ENCODE assay signal across 9 cellular contexts in genomic region chr4:10018818-10019438, GRCh38. TPM values are rescaled to one million over a fixed set of nuclear protein-coding genes. Genes with fewer than 3 reads are reported as not detected.
A peak's percentile ranks its signal among the peaks of the same experiment; 100 is the strongest.
DNase-seq lines count a peak whose midpoint lies in the region; ATAC-seq, FAIRE-seq and TF ChIP-seq lines count a peak whose summit lies in the region.
"Had no signal": no experiment of that assay in that cellular context is flagged by ENCODE, and none has a peak within 500 bp of the region (broad histone marks: within the 10 kb centered on the region; RNA-seq: fewer than 3 reads in every experiment).

No MANE protein-coding gene starts in this region.

- peak; percentile 94 for ATAC-seq in HG03439 (IDR thresholded peaks at IDR 0.05; ENCODE audit: unreplicated experiment)
- ATAC-seq in activated CD8-positive, alpha-beta memory T cell treated with anti-CD3 and anti-CD28 coated beads, Interleukin-2, amount 10 ng/mL, durations not matched to agents 7 days and 5 days = peak; percentile 100

- TF ChIP-seq RAD21 in H1 (IDR thresholded peaks at IDR 0.05 in 1 of 2, conservative IDR thresholded peaks at IDR 0.05 in 1 of 2; ENCODE audit: low read depth in 2 of 2, low read length in 2 of 2) = peak; percentile 91 to 96

- TF ChIP-seq POLR2A in GM19193 (IDR thresholded peaks at IDR 0.05; ENCODE audit: extremely low read depth, insufficient read depth, insufficient read length) = peak; percentile 79
- TF ChIP-seq POLR2A in H1 (IDR thresholded peaks at IDR 0.05; ENCODE audit: control extremely low read depth in 1 of 2, low read depth in 2 of 2, low read length in 2 of 2) = no peak; a peak in 1 of 3 replicates

- WGBS in H1 (ENCODE audit: extremely low coverage in 1 of 2, insufficient coverage in 1 of 2, insufficient read length in 1 of 2, insufficient replicate concordance in 2 of 2, low coverage in 1 of 2, low lambda C conversion rate in 2 of 2, missing lambda C conversion rate in 1 of 2), 2 experiments = 8% methylated on average over 38 of the region's 51 CpGs; no CpG with 5 or more reads in 1 of the 2 experiments
- 6% methylated on average over 51 of the region's 51 CpGs for WGBS in mesenchymal stem cell

- H4K20me1 ChIP-seq in BLaER1 (no peaks in the 10 kb centered on the region), H1 (replicated peaks in 1 of 2; ENCODE audit: control insufficient read depth in 1 of 2, insufficient read depth in 2 of 2, low read length in 2 of 2) (no peaks in the 10 kb centered on the region)

- peak in 2 of 3 experiments; percentile 96 to 100; a peak in 3 of 4 replicates for TF ChIP-seq CTCF in H1 (IDR thresholded peaks at IDR 0.05; ENCODE audit: control extremely low read depth in 1 of 3, insufficient read depth in 1 of 3, low read depth in 1 of 3, low read length in 3 of 3)

- H2BK120ac ChIP-seq in H1 (replicated peaks; ENCODE audit: low read depth, low read length) (no peak overlapping the region), mesenchymal stem cell (ENCODE audit: low read depth, low read length) (no peak overlapping the region)

- H3K4me2 ChIP-seq in BLaER1 = peak overlapping the region; percentile 89
- H3K4me2 ChIP-seq in H1 (ENCODE audit: insufficient read depth in 1 of 2, low read depth in 2 of 2, low read length in 2 of 2) = peak overlapping the region; percentile 55 to 83
- H3K4me2 ChIP-seq in mesenchymal stem cell (ENCODE audit: low read length, poor library complexity, severe bottlenecking) = peak overlapping the region; percentile 48

- H2BK5ac ChIP-seq in H1 (ENCODE audit: low read depth, low read length) = no peak overlapping the region
- no peak overlapping the region for H2BK5ac ChIP-seq in mesenchymal stem cell (ENCODE audit: low read depth, low read length, poor library complexity, severe bottlenecking)

- H3K23me2 ChIP-seq in H1 (ENCODE audit: low read depth, low read length) = peaks cover 6% of the 10 kb centered on the region; the same call in 1 of the 2 replicates

- H3K9ac ChIP-seq in BLaER1 = peak overlapping the region; percentile 80
- H3K9ac ChIP-seq in H1 (replicated peaks in 1 of 4; ENCODE audit: extremely low read depth in 1 of 4, low read depth in 3 of 4, low read length in 3 of 4) = peak overlapping the region in 2 of 4 experiments; percentile 65 to 68; a peak in 4 of 7 replicates
- peak overlapping the region; percentile 88 for H3K9ac ChIP-seq in mesenchymal stem cell (ENCODE audit: low read length)

- no peak for FAIRE-seq in H1 (lab: Jason Lieb, UNC)
- FAIRE-seq: colon had no signal

- H3K27me3 ChIP-seq in BLaER1 (no peaks in the 10 kb centered on the region), H1 (replicated peaks in 1 of 4; ENCODE audit: control insufficient read depth in 3 of 4, extremely low read depth in 1 of 4, insufficient read depth in 3 of 4, low read length in 3 of 4) (peaks cover 0 to 12% (median 6%) of the 10 kb centered on the region in 4 experiments; a peak in 4 of 7 replicates), mesenchymal stem cell (ENCODE audit: control insufficient read depth in 1 of 2, insufficient read depth in 1 of 2, low read length in 2 of 2) (peaks cover 0 to 22% of the 10 kb centered on the region in 2 experiments)

- peaks cover 30% of the 10 kb centered on the region for H3K4me1 Mint-ChIP-seq in activated CD8-positive, alpha-beta memory T cell treated with anti-CD3 and anti-CD28 coated beads, Interleukin-2, amount 10 ng/mL, durations not matched to agents 7 days and 5 days

- H3K9me3 ChIP-seq in BLaER1 = no peaks in the 10 kb centered on the region
- no peaks in the 10 kb centered on the region for H3K9me3 ChIP-seq in H1 (ENCODE audit: insufficient read depth in 2 of 2, low read depth in 1 of 2, low read length in 1 of 2)
- no peaks in the 10 kb centered on the region for H3K9me3 ChIP-seq in mesenchymal stem cell (ENCODE audit: control insufficient read depth, low read length)

- H2AFZ ChIP-seq in H1 (ENCODE audit: low read length) = peak overlapping the region; percentile 89
- H2AFZ ChIP-seq in mesenchymal stem cell (ENCODE audit: low read depth, low read length) = peak overlapping the region; percentile 80

- TF ChIP-seq EP300 in H1 (IDR thresholded peaks at IDR 0.05; ENCODE audit: borderline replicate concordance in 1 of 2, low read depth in 2 of 2, low read length in 2 of 2) = no peak

- H3K9me3 Mint-ChIP-seq in activated CD8-positive, alpha-beta memory T cell treated with anti-CD3 and anti-CD28 coated beads, Interleukin-2, amount 10 ng/mL, durations not matched to agents 7 days and 5 days (ENCODE audit: low read depth) = no peaks in the 10 kb centered on the region

- no peaks in the 10 kb centered on the region for H3K79me2 ChIP-seq in H1 (ENCODE audit: control insufficient read depth in 1 of 2, insufficient read depth in 2 of 2, low read length in 2 of 2)

- 0 out of 2 replicates have a peak, but pooled peaks cover 2% of the 10 kb centered on the region for H3K79me1 ChIP-seq in H1 (ENCODE audit: low read depth, low read length)
- H3K79me1 ChIP-seq in mesenchymal stem cell (replicated peaks; ENCODE audit: low read length, poor library complexity, severe bottlenecking) = no peaks in the 10 kb centered on the region

- peak overlapping the region; percentile 91 for H3K27ac Mint-ChIP-seq in activated CD8-positive, alpha-beta memory T cell treated with anti-CD3 and anti-CD28 coated beads, Interleukin-2, amount 10 ng/mL, durations not matched to agents 7 days and 5 days

- no peaks in the 10 kb centered on the region for H3K27me3 Mint-ChIP-seq in activated CD8-positive, alpha-beta memory T cell treated with anti-CD3 and anti-CD28 coated beads, Interleukin-2, amount 10 ng/mL, durations not matched to agents 7 days and 5 days

- no peak overlapping the region for H2BK20ac ChIP-seq in H1 (ENCODE audit: low read length)

- DNase-seq in NCI-H82 treated with DMSO at 0.1 percent for 48 hours (lab: John Stamatoyannopoulos, UW; ENCODE audit: unreplicated experiment) = peak; percentile 31
- DNase-seq in activated CD8-positive, alpha-beta memory T cell treated with anti-CD3 and anti-CD28 coated beads, Interleukin-2, amount 10 ng/mL, durations not matched to agents 7 days and 5 days = peak; percentile 96
- DNase-seq in H1 (ENCODE audit: low read depth in 1 of 2, low spot score in 2 of 2) = peak; percentile 79 to 99
- DNase-seq in mesenchymal stem cell = peak; percentile 77
- DNase-seq in stimulated activated CD8-positive, alpha-beta memory T cell treated with anti-CD3 and anti-CD28 coated beads, Interleukin-12 subunit alpha, Interleukin-12 subunit beta, amount 100 ng/mL, for 24 hours (ENCODE audit: extremely low read depth) = peak; percentile 64

- H4K8ac ChIP-seq in H1 (ENCODE audit: extremely low read depth, insufficient read depth, low read length) (peak overlapping the region; percentile 94; the same call in 1 of the 2 replicates), mesenchymal stem cell (ENCODE audit: low read length) (peak overlapping the region; percentile 80)

- H2BK15ac ChIP-seq in H1 (ENCODE audit: low read length) (no peak overlapping the region), mesenchymal stem cell (ENCODE audit: low read depth, poor library complexity, severe bottlenecking) (peak overlapping the region; percentile 4)

- H3K14ac ChIP-seq in H1 (ENCODE audit: insufficient read length) (no peak overlapping the region), mesenchymal stem cell (ENCODE audit: low read length in 2 of 2) (peak overlapping the region in 1 of 2 experiments; percentile 5)

- CTCF ChIA-PET in activated CD8-positive, alpha-beta memory T cell treated with anti-CD3 and anti-CD28 coated beads, Interleukin-2, amount 10 ng/mL, durations not matched to agents 7 days and 5 days (lab: Charles Lee) = interaction anchor here (0.6 to 1.6 kb wide), 13 partner anchors 9 to 316 kb away, joined by 3 to 7 read pairs (median 4); no protein-coding TSS in a partner anchor
- CTCF ChIA-PET in H1 (lab: Charles Lee; ENCODE audit: partially characterized antibody) = interaction anchor here (0.6 to 9.1 kb wide), 11 partner anchors 10 to 1572 kb away, joined by 3 to 211 read pairs (median 5); no protein-coding TSS in a partner anchor

- H3K27ac ChIP-seq in BLaER1 (peak overlapping the region; percentile 86), H1 (ENCODE audit: low read depth, low read length) (peak overlapping the region; percentile 51; the same call in 1 of the 2 replicates), mesenchymal stem cell (ENCODE audit: low read length, poor library complexity, severe bottlenecking) (peak overlapping the region; percentile 13)

- H4K5ac ChIP-seq in H1 (ENCODE audit: insufficient read length, low read depth, low read length) = no peak overlapping the region

- no peak overlapping the region for H2AK5ac ChIP-seq in H1 (ENCODE audit: low read depth, low read length)
- no peak overlapping the region for H2AK5ac ChIP-seq in mesenchymal stem cell (ENCODE audit: low read length, severe bottlenecking)

- H3K36me3 ChIP-seq in BLaER1 = no peaks in the 10 kb centered on the region
- no peaks in the 10 kb centered on the region for H3K36me3 ChIP-seq in H1 (ENCODE audit: control insufficient read depth in 2 of 4, insufficient read depth in 4 of 4, low read length in 3 of 4)
- no peaks in the 10 kb centered on the region for H3K36me3 ChIP-seq in mesenchymal stem cell (ENCODE audit: control insufficient read depth in 1 of 2, insufficient read depth in 2 of 2, low read depth in 1 of 2, low read length in 2 of 2)

- peak overlapping the region; percentile 12; the same call in 1 of the 2 replicates for H2BK12ac ChIP-seq in H1 (ENCODE audit: low read depth, low read length)
- peak overlapping the region in 1 of 2 experiments; percentile 15 for H2BK12ac ChIP-seq in mesenchymal stem cell (ENCODE audit: low read length in 2 of 2)

- H3K18ac ChIP-seq in H1 (ENCODE audit: extremely low read depth, low read length) = peak overlapping the region; percentile 93
- H3K18ac ChIP-seq in mesenchymal stem cell (ENCODE audit: low read depth in 1 of 2, low read length in 2 of 2) = peak overlapping the region in 1 of 2 experiments; percentile 61

- H3K4me3 ChIP-seq in BLaER1 (peak overlapping the region; percentile 62), H1 (ENCODE audit: extremely low read depth in 1 of 4, insufficient read depth in 2 of 4, low read depth in 3 of 4, low read length in 4 of 4) (peak overlapping the region; percentile 25 to 61 (median 48); a peak in 7 of 8 replicates), mesenchymal stem cell (ENCODE audit: insufficient read depth in 1 of 2, low read depth in 1 of 2, low read length in 2 of 2) (peak overlapping the region; percentile 39 to 81)

- H3K56ac ChIP-seq in H1 (replicated peaks; ENCODE audit: insufficient read length, low read depth, low read length) = no peak overlapping the region

- H3K4me1 ChIP-seq in BLaER1 = peaks cover 82% of the 10 kb centered on the region
- H3K4me1 ChIP-seq in H1 (replicated peaks in 1 of 4; ENCODE audit: control insufficient read depth in 3 of 4, insufficient read depth in 4 of 4, low read length in 3 of 4) = peaks cover 0 to 12% (median 4%) of the 10 kb centered on the region in 4 experiments; a peak in 5 of 7 replicates
- peaks cover 25% of the 10 kb centered on the region for H3K4me1 ChIP-seq in mesenchymal stem cell (ENCODE audit: control insufficient read depth, insufficient read depth, low read depth, low read length)

- no peak overlapping the region for H3K4ac ChIP-seq in H1 (replicated peaks; ENCODE audit: insufficient read length, low read depth, low read length)
- no peak overlapping the region for H3K4ac ChIP-seq in mesenchymal stem cell (ENCODE audit: low read depth in 1 of 2, low read length in 2 of 2)

- no peak overlapping the region for H4K91ac ChIP-seq in H1 (replicated peaks; ENCODE audit: insufficient read length, low read length)
- H4K91ac ChIP-seq in mesenchymal stem cell (ENCODE audit: low read length) = no peak overlapping the region

- POLR2A ChIA-PET in H1 (lab: Charles Lee; ENCODE audit: partially characterized antibody) = interaction anchor here (1.6 to 1.9 kb wide), 2 partner anchors 50 to 99 kb away, joined by 4 to 5 read pairs; no protein-coding TSS in a partner anchor

- no peak overlapping the region for H3K23ac ChIP-seq in H1 (ENCODE audit: insufficient read length)
- no peak overlapping the region for H3K23ac ChIP-seq in mesenchymal stem cell (ENCODE audit: low read length in 2 of 2)

- H3K36me3 Mint-ChIP-seq in activated CD8-positive, alpha-beta memory T cell treated with anti-CD3 and anti-CD28 coated beads, Interleukin-2, amount 10 ng/mL, durations not matched to agents 7 days and 5 days = no peaks in the 10 kb centered on the region

- peak overlapping the region; percentile 82 for H3K4me3 Mint-ChIP-seq in activated CD8-positive, alpha-beta memory T cell treated with anti-CD3 and anti-CD28 coated beads, Interleukin-2, amount 10 ng/mL, durations not matched to agents 7 days and 5 days

RNA-seq across cellular contexts. Expression of gene SLC2A9, which starts 2.4 kb away (rescaled TPM):
- 1 to 10 TPM; 1.4 to 3.8 TPM for total RNA-seq in activated CD8-positive, alpha-beta memory T cell treated with anti-CD3 and anti-CD28 coated beads, Interleukin-2, amount 10 ng/mL, durations not matched to agents 7 days and 5 days
- 0.20 and 0.44 TPM in 2 replicates for total RNA-seq in H1 (2021; fragmentation: NEBNext Ultra II Directional; extraction: Animal tissue kit (Norgen Biotek cat#: 25700))
- 0.26 and 0.63 TPM in 2 replicates for polyA plus RNA-seq in H1 (2011; rRNA removed)
- 0.16 TPM for polyA plus RNA-seq in H1 (2011; cell fraction: cytosol; rRNA removed)
- polyA plus RNA-seq in H1 (2011; cell fraction: nucleus; rRNA removed) = 0.50 TPM
- 0.21 to 0.79 TPM (median 0.29 TPM) in 4 replicates for polyA plus RNA-seq in H1 (2012, experiment 1 of 2)
- polyA plus RNA-seq in H1 (2012, experiment 2 of 2) = not detected
- 0.43 TPM for polyA plus RNA-seq in H1 (2013, experiment 1 of 2)
- 0.33 TPM for polyA plus RNA-seq in H1 (2013, experiment 2 of 2)
- polyA minus RNA-seq in H1 (2011; rRNA and poly(A)+ RNA removed) = 0.32 and 0.38 TPM in 2 replicates
- not detected for polyA minus RNA-seq in H1 (2011; cell fraction: cytosol; rRNA and poly(A)+ RNA removed)
- 3.7 TPM for polyA minus RNA-seq in H1 (2011; cell fraction: nucleus; rRNA and poly(A)+ RNA removed)
- 0.33 TPM for polyA plus RNA-seq in mesenchymal stem cell (2013, experiment 1 of 2)
- polyA plus RNA-seq in mesenchymal stem cell (2013, experiment 2 of 2) = 0.34 TPM

Comparison
In these comparisons a context has a peak if more than half of its experiments do, and no peak if none do; other contexts are left out.
1. Peak in every context shown above with its lines: DNase-seq, ATAC-seq, H3K4me3 ChIP-seq and H3K27ac ChIP-seq.
2. H3K27ac ChIP-seq: peak in every context shown above with its lines; median percentile 86 in BLaER1; 51 in H1; 13 in mesenchymal stem cell.
3. DNase-seq: peak in every context shown above with its lines; median percentile 96 in activated CD8-positive, alpha-beta memory T cell treated with anti-CD3 and anti-CD28 coated beads, Interleukin-2, amount 10 ng/mL, durations not matched to agents 7 days and 5 days; 89 in H1; 77 in mesenchymal stem cell; 64 in stimulated activated CD8-positive, alpha-beta memory T cell treated with anti-CD3 and anti-CD28 coated beads, Interleukin-12 subunit alpha, Interleukin-12 subunit beta, amount 100 ng/mL, for 24 hours; 31 in NCI-H82 treated with DMSO at 0.1 percent for 48 hours.